In the genomic region with DNA sequence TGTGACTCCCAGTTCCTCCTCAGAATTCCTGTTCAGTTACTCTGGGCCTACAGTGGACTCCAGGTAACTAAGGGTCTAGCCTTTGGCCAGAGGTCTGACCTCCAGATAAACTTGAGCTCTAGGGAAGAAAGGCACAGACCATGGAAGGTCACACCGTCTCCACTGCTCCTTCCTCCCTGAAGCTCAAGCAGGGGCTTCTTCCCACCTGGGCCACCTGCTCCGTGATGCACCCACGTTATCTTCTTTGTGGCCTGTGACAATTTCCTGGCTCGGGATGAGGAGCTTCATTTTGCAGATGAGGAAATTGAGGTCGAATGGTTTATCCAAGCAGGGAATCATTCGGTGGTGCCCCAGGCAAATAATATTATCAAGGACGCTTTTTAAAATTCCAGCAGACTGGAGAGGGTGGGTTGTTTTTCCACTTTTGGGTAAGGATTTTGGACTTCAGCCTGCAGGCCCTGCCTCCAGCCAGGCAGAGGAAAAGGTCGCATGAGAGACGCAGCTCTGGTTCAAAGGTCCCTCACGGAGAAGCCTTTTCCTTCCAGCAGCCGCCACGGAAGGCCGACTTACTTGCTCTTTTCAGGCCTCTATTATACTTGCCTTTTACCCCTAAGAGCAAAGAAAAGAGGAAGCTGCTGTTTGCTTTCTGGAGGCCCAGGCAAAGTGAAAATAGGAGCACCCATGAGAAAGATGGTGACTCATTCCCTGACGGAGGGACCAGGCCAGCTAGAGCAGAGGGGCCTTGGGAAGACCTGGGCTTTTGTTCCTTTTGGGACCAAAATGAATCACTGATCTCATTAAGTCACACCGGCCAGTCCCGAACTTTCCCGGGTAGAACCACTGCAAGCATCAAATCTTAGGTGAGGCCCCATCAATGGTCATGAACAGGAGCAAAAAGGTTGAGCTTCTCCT, we compare ENCODE assay signal across 1 cellular context.
TF ChIP-seq lines count a peak whose summit lies in the region.

No MANE protein-coding gene starts in this region.

TF ChIP-seq in H1, 55 proteins besides CTCF, POLR2A, EP300 and RAD21 (continued from another document):
- no peak for TF ChIP-seq POU5F1 (IDR thresholded peaks at IDR 0.05; ENCODE audit: low read depth, low read length)
- no peak for TF ChIP-seq ASH2L (IDR thresholded peaks at IDR 0.05; ENCODE audit: low read length)
- no peak for TF ChIP-seq CREB1 (IDR thresholded peaks at IDR 0.05)
- TF ChIP-seq EZH2 (IDR thresholded peaks at IDR 0.05; ENCODE audit: low read depth, low read length, severe bottlenecking) = no peak
- TF ChIP-seq RFX5 (IDR thresholded peaks at IDR 0.05; ENCODE audit: borderline replicate concordance, low read depth, low read length) = no peak
